In genomic region chr4:185384877-185385465, GRCh38 we compare ENCODE assay signal across 13 cellular contexts. TPM values are rescaled to one million over a fixed set of nuclear protein-coding genes. Genes with fewer than 3 reads are reported as not detected.
A peak's percentile ranks its signal among the peaks of the same experiment; 100 is the strongest.
DNase-seq lines count a peak whose midpoint lies in the region; ATAC-seq, FAIRE-seq and TF ChIP-seq lines count a peak whose summit lies in the region.
"Had no signal": no experiment of that assay in that cellular context is flagged by ENCODE, and none has a peak within 500 bp of the region (broad histone marks: within the 10 kb centered on the region; RNA-seq: fewer than 3 reads in every experiment).

No MANE protein-coding gene starts in this region.

- H3K27me3 ChIP-seq in gastrocnemius medialis = no peaks in the 10 kb centered on the region

- H3K4me1 ChIP-seq in gastrocnemius medialis = peaks cover 0 to 4% of the 10 kb centered on the region in 2 donors

- peak; percentile 47 for FAIRE-seq in GM12891 (lab: Jason Lieb, UNC)
- FAIRE-seq: colon, D721Med had no signal

- DNase-seq in GM12891 (ENCODE audit: insufficient read length, low spot score) (no peak), RPMI7951 (ENCODE audit: low read depth) (peak; percentile 41), foreskin melanocyte (peak; percentile 51), gastrocnemius medialis (no peak), SIG-M5 treated with dmso at 0.1 percent for 504 hours (lab: John Stamatoyannopoulos, UW; ENCODE audit: unreplicated experiment) (no peak), GM10248 (ENCODE audit: extremely low spot score) (no peak)
- DNase-seq: activated effector memory CD4-positive, alpha-beta T cell treated with Interleukin-2 at 50 U/mL for 16 hours; natural killer cell; NCI-H1694 treated with DMSO at 0.1 percent for 48 hours had no signal

- no peaks in the 10 kb centered on the region for H3K36me3 ChIP-seq in gastrocnemius medialis

- in situ Hi-C loops in gastrocnemius medialis (cut with MboI; ENCODE audit: low sequenced_read_pairs in 4 of 4) = loop anchor here in 1 of 4 donors (25.0 kb wide), 1 partner anchor 173 kb away; the partner anchor contains the start of genes CFAP97 and SNX25

- POLR2A ChIA-PET in GM10248 (lab: Yijun Ruan, JAX) = no interaction called here

- peak overlapping the region in 3 of 4 donors; percentile 32 to 54 (median 41) for H3K27ac ChIP-seq in gastrocnemius medialis

- ATAC-seq in gastrocnemius medialis (peak; percentile 23 to 41), HG03439 (IDR thresholded peaks at IDR 0.05; ENCODE audit: unreplicated experiment) (no peak), GM19455 (IDR thresholded peaks at IDR 0.05; ENCODE audit: unreplicated experiment) (no peak)
- ATAC-seq: natural killer cell had no signal

- TF ChIP-seq POLR2A in GM12891 (IDR thresholded peaks at IDR 0.05; ENCODE audit: low read depth, low read length) = no peak
- no peak for TF ChIP-seq POLR2A in gastrocnemius medialis (IDR thresholded peaks at IDR 0.05)

- H3K9me3 ChIP-seq in gastrocnemius medialis = no peaks in the 10 kb centered on the region

- CTCF ChIA-PET in GM10248 (lab: Yijun Ruan, JAX) = interaction anchor here (0.8 to 1.5 kb wide), 3 partner anchors 10 to 212 kb away, joined by 3 to 5 read pairs (median 3); no protein-coding TSS in a partner anchor

- TF ChIP-seq CTCF in gastrocnemius medialis (IDR thresholded peaks at IDR 0.05 in 4 of 5, conservative IDR thresholded peaks at IDR 0.05 in 1 of 5) (no peak), GM10248 (IDR thresholded peaks at IDR 0.05; ENCODE audit: control extremely low read depth, extremely low read depth, low read depth, missing control alignments) (no peak)

- H3K4me3 ChIP-seq in gastrocnemius medialis = peak overlapping the region in 2 of 4 donors; percentile 4 to 8

- intact Hi-C loops in gastrocnemius medialis (cut with DNase I; ENCODE audit: low total_unique reads) = no loop called here

TF ChIP-seq in GM12891, 5 proteins besides CTCF, POLR2A, EP300 and RAD21:
- no peak for TF ChIP-seq PAX5 (IDR thresholded peaks at IDR 0.05; ENCODE audit: insufficient read depth, low read length, severe bottlenecking)
- TF ChIP-seq POU2F2 (IDR thresholded peaks at IDR 0.05; ENCODE audit: low read depth, low read length) = no peak
- no peak for TF ChIP-seq POLR2AphosphoS5 (IDR thresholded peaks at IDR 0.05; ENCODE audit: low read depth, low read length)
- TF ChIP-seq TAF1 (IDR thresholded peaks at IDR 0.05; ENCODE audit: low read depth, low read length) = no peak
- no peak for TF ChIP-seq SPI1 (IDR thresholded peaks at IDR 0.05; ENCODE audit: low read depth, low read length)
TF ChIP-seq in GM12891: peak in this region for 0.

RNA-seq across cellular contexts. Expression of gene LRP2BP, which starts 10.8 kb away (rescaled TPM):
- polyA plus RNA-seq in GM12891 (2012; ENCODE audit: low read depth, missing spikeins) = 3.1 TPM
- 0.48 and 0.68 TPM in 2 replicates for total RNA-seq in RPMI7951 (2014; rRNA removed; shearing (Covaris generic))
- 1 to 10 TPM in 1 of 4 donors, under 1 TPM in 3; 0.20 to 2.0 (median 0.51) TPM for total RNA-seq in gastrocnemius medialis

RNA-seq across cellular contexts. Expression of gene ANKRD37, which starts 11.7 kb away (rescaled TPM):
- 183 TPM for polyA plus RNA-seq in GM12891 (2012; ENCODE audit: low read depth, missing spikeins)
- total RNA-seq in RPMI7951 (2014; rRNA removed; shearing (Covaris generic)) = 23.3 and 38.2 TPM in 2 replicates
- total RNA-seq in gastrocnemius medialis = 10 to 100 TPM in 1 of 4 donors, 1 to 10 TPM in 3; 5.9 to 15.4 (median 9.3) TPM

RNA-seq across cellular contexts. Expression of gene UFSP2, which starts 40.8 kb away (rescaled TPM):
- polyA plus RNA-seq in GM12891 (2012; ENCODE audit: low read depth, missing spikeins) = 21.2 TPM
- 28.8 and 38.6 TPM in 2 replicates for total RNA-seq in RPMI7951 (2014; rRNA removed; shearing (Covaris generic))
- total RNA-seq in gastrocnemius medialis = 10 to 100 TPM; 36.3 to 56.5 (median 40.1) TPM

Comparison
In these comparisons a context has a peak if more than half of its experiments do, and no peak if none do; other contexts are left out.
1. DNase-seq: peak in RPMI7951 (single experiment) and foreskin melanocyte (single experiment); none in GM12891 (single experiment), gastrocnemius medialis (0 of 2), SIG-M5 treated with dmso at 0.1 percent for 504 hours (single experiment) and GM10248 (single experiment).
2. ATAC-seq: peak in gastrocnemius medialis (2 of 2); none in HG03439 (single experiment) and GM19455 (single experiment).